In the genomic region with DNA sequence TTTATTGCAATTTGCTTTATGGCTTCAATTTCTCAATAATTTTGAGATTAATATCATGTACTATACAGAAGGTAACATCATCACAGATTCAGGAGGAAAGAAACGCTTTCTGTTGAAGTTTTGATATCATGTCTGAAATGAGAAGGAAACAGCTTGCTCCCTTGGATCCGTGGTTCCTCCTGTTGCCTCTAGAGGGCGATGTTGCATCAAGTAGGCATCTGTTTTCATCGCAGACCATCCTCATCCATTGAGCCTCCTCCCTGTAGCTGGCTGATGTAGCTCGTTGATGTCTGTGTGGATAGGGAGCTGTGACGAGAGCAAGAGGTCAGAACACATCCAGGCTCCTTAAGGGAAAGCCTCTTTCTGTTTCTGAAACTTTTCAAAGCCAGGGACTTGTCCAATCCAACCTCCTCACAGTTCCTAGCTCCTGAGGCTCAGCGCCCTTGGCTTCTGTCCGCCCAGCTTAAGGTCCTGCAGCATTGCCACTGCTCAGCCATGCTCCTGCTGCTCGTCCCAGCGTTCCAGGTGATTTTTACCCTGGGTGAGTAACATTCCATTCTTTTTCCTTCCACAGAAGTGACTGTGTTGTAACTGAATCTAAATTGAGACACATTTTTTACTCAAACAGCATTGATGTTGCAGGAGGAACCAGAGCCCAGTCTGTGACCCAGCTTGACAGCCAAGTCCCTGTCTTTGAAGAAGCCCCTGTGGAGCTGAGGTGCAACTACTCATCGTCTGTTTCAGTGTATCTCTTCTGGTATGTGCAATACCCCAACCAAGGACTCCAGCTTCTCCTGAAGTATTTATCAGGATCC, we compare ENCODE assay signal across 9 cellular contexts.
DNase-seq lines count a peak whose midpoint lies in the region; ATAC-seq and TF ChIP-seq lines count a peak whose summit lies in the region.
"Had no signal": no experiment of that assay in that cellular context is flagged by ENCODE, and none has a peak within 500 bp of the region (broad histone marks: within the 10 kb centered on the region; RNA-seq: fewer than 3 reads in every experiment).

No MANE protein-coding gene starts in this region.

- no peak overlapping the region for H2AFZ ChIP-seq in trophoblast cell (ENCODE audit: insufficient read depth, low read length, poor library complexity)

- peak; percentile 64 for ATAC-seq in GM18867 (IDR thresholded peaks at IDR 0.05; ENCODE audit: unreplicated experiment)
- no peak for ATAC-seq in HG02763 (IDR thresholded peaks at IDR 0.05; ENCODE audit: unreplicated experiment)
- no peak for ATAC-seq in GM18858 (IDR thresholded peaks at IDR 0.05; ENCODE audit: unreplicated experiment)

- POLR2A ChIA-PET in BJ (lab: Charles Lee): no interaction called here

- no peak overlapping the region for H2BK120ac ChIP-seq in trophoblast cell (ENCODE audit: insufficient read depth, low read length, poor library complexity)

- H3K27me3 ChIP-seq in BJ (ENCODE audit: control insufficient read depth, insufficient read depth, low read length): no peaks in the 10 kb centered on the region
- H3K27me3 ChIP-seq in trophoblast cell (ENCODE audit: insufficient read depth, low read length): no peaks in the 10 kb centered on the region

- no peak overlapping the region for H3K27ac ChIP-seq in trophoblast cell (ENCODE audit: low read depth, low read length)

- H3K18ac ChIP-seq in trophoblast cell (ENCODE audit: low read length): no peak overlapping the region

- H3K79me1 ChIP-seq in trophoblast cell (ENCODE audit: low read length): no peaks in the 10 kb centered on the region

- H3K36me3 ChIP-seq in BJ (ENCODE audit: control insufficient read depth, insufficient read depth, low read length) (no peaks in the 10 kb centered on the region), trophoblast cell (ENCODE audit: control insufficient read depth in 1 of 2, insufficient read depth in 2 of 2, low read length in 2 of 2) (no peaks in the 10 kb centered on the region)

- no peak overlapping the region for H2BK5ac ChIP-seq in trophoblast cell (ENCODE audit: low read depth, low read length, poor library complexity)

- no peak overlapping the region for H2AK5ac ChIP-seq in trophoblast cell (ENCODE audit: low read length)

- H3K4me2 ChIP-seq in trophoblast cell (ENCODE audit: low read length): no peak overlapping the region

- H2BK12ac ChIP-seq in trophoblast cell (ENCODE audit: low read length): no peak overlapping the region

- H4K8ac ChIP-seq in trophoblast cell (ENCODE audit: low read depth, low read length): no peak overlapping the region

- H3K9ac ChIP-seq in trophoblast cell (ENCODE audit: low read length): no peak overlapping the region

- H3K79me2 ChIP-seq in trophoblast cell (ENCODE audit: control insufficient read depth, insufficient read depth, low read length, poor library complexity): no peaks in the 10 kb centered on the region

- no CpG with 5 or more reads among the region's 11 CpGs for WGBS in trophoblast cell (ENCODE audit: extremely low coverage, insufficient coverage, insufficient read length)

- TF ChIP-seq CTCF in BJ (IDR thresholded peaks at IDR 0.05; ENCODE audit: insufficient read depth, low read depth, low read length): peak; percentile 56
- TF ChIP-seq CTCF in fibroblast of the aortic adventitia (IDR thresholded peaks at IDR 0.05; ENCODE audit: insufficient read depth, low read length): peak; percentile 61

- DNase-seq in BJ (ENCODE audit: low read depth) (no peak), NCI-H226 (peak; percentile 7), activated T-cell treated with anti-CD3 and anti-CD28 coated beads for 24 hours (ENCODE audit: low read depth) (peak; percentile 36), fibroblast of the aortic adventitia (ENCODE audit: low read depth) (peak; percentile 10), trophoblast cell (peak; percentile 5 to 70)

- no peaks in the 10 kb centered on the region for H3K9me3 ChIP-seq in trophoblast cell (ENCODE audit: insufficient read depth, low read depth, low read length)

- H4K91ac ChIP-seq in trophoblast cell (ENCODE audit: low read depth, low read length): no peak overlapping the region

- H3K23ac ChIP-seq in trophoblast cell (ENCODE audit: low read length): no peak overlapping the region

- no peak overlapping the region for H4K12ac ChIP-seq in trophoblast cell (ENCODE audit: low read depth, low read length)

- H3K4me3 ChIP-seq in BJ (ENCODE audit: low read depth, low read length) (no peak overlapping the region), fibroblast of the aortic adventitia (ENCODE audit: low read depth, low read length) (no peak overlapping the region), trophoblast cell (ENCODE audit: low read depth, low read length) (no peak overlapping the region)
- H3K4me3 ChIP-seq: skin epidermis had no signal

- H3K4me1 ChIP-seq in trophoblast cell (ENCODE audit: control insufficient read depth in 1 of 2, insufficient read depth in 2 of 2, low read length in 2 of 2): no peaks in the 10 kb centered on the region

- no peak overlapping the region for H3K4ac ChIP-seq in trophoblast cell (ENCODE audit: low read depth, low read length)

- CTCF ChIA-PET in BJ (lab: Yijun Ruan, JAX): interaction anchor here (0.9 to 1.4 kb wide), 4 partner anchors 11 to 129 kb away, joined by 3 to 6 read pairs (median 3); no protein-coding TSS in a partner anchor

- no peak overlapping the region for H3K14ac ChIP-seq in trophoblast cell (ENCODE audit: low read length)
